In the genomic region with DNA sequence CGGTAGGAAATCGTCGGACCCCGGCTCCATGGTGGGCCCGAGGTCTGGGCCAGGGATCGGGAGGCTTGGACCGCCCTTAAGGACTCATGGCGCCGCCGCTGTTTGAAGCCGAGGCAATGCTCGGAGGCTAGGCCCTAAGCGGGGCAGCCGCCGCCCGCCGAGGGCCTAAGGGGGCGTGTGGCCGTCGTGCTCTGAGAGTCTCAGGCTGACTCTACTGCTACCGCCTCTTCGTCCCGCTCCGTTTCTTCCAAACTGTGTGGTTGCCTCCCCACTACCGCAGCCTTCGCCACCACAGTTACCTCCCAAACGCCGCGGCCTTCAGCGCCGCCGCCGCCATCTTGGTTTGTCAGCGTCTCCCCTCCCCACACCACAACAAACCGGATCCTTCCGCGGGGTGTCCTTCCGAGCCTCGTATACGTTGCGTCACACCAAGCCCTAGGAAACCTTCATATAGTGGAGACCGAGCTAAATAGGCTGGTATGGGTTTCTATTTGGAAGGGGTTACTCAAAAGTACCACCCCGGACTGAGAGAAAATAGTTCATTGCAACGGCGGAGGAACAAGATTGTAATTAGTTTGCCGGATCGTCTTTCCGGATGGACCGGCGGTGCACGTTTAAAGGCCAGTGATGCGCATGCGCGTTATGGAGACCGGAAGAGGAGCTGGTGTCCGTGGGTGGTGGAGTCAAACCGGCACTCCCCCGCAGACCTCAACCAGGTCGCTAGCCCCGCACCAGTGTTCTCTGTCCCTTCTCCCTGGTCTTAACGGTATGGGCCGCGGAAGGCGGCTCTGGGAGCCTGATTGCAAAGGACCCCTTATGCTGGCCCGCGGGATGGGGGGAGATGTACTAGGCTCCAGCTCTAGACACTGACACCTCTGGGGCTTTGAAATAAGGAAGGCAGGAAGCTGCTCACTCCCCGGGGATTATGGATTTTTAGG, we compare ENCODE assay signal across 1 cellular context.
A peak's percentile ranks its signal among the peaks of the same experiment; 100 is the strongest.
TF ChIP-seq lines count a peak whose summit lies in the region.

A gene (minus strand): TSS at position 348 of the 938 bp plus-strand sequence. CDS start 318 bp downstream, at position 30.

TF ChIP-seq in HEK293, 187 proteins besides CTCF, POLR2A, EP300 and RAD21 (continued from another document and continues in another):
- TF ChIP-seq ZNF292 (tag by site-specific recombination; IDR thresholded peaks at IDR 0.05; ENCODE audit: borderline replicate concordance, low read depth) (no peak), ZNF202 (tag by site-specific recombination; IDR thresholded peaks at IDR 0.05; ENCODE audit: borderline replicate concordance) (no peak), SP3 (tag by site-specific recombination; IDR thresholded peaks at IDR 0.05) (peak; percentile 92), TRIM28 (IDR thresholded peaks at IDR 0.05; ENCODE audit: borderline replicate concordance, low read length) (no peak; the same call in none of the 2 replicates), FEZF1 (tag by site-specific recombination; IDR thresholded peaks at IDR 0.05) (peak; percentile 53), ZNF701 (tag by site-specific recombination; IDR thresholded peaks at IDR 0.05) (0 out of 2 replicates have a peak, but pooled peaks have one; percentile 26), ZNF24 (tag by site-specific recombination; IDR thresholded peaks at IDR 0.05) (peak; percentile 81), ZNF354C (tag by site-specific recombination; IDR thresholded peaks at IDR 0.05; ENCODE audit: borderline replicate concordance, low read depth) (no peak), ZBTB7A (tag by site-specific recombination; IDR thresholded peaks at IDR 0.05; ENCODE audit: low read depth) (peak; percentile 100), GFI1B (tag by site-specific recombination; IDR thresholded peaks at IDR 0.05) (peak; percentile 58; the same call in 1 of the 2 replicates), ZNF600 (tag by site-specific recombination; IDR thresholded peaks at IDR 0.05) (peak; percentile 64; the same call in 1 of the 2 replicates), HOXC10 (CRISPR knock-in tag; IDR thresholded peaks at IDR 0.05) (no peak; the same call in 1 of the 2 replicates), ZBTB1 (tag by site-specific recombination; IDR thresholded peaks at IDR 0.05) (no peak), ZSCAN16 (tag by site-specific recombination; IDR thresholded peaks at IDR 0.05) (no peak), ZNF404 (tag by site-specific recombination; IDR thresholded peaks at IDR 0.05) (no peak), ZNF837 (tag by site-specific recombination; IDR thresholded peaks at IDR 0.05) (no peak), ZNF776 (tag by site-specific recombination; IDR thresholded peaks at IDR 0.05; ENCODE audit: borderline replicate concordance) (no peak), ZNF76 (tag by site-specific recombination; IDR thresholded peaks at IDR 0.05; ENCODE audit: borderline replicate concordance, low read depth) (peak; percentile 91; the same call in 1 of the 2 replicates), ZNF311 (tag by site-specific recombination; IDR thresholded peaks at IDR 0.05; ENCODE audit: borderline replicate concordance) (no peak), ZNF184 (tag by site-specific recombination; IDR thresholded peaks at IDR 0.05) (no peak; the same call in 1 of the 2 replicates), ZNF621 (tag by site-specific recombination; IDR thresholded peaks at IDR 0.05) (no peak), IKZF3 (tag by site-specific recombination; IDR thresholded peaks at IDR 0.05) (no peak), ZFP3 (tag by site-specific recombination; IDR thresholded peaks at IDR 0.05; ENCODE audit: low read depth) (peak; percentile 36; the same call in 1 of the 2 replicates)
- TF ChIP-seq, protein P1, sequence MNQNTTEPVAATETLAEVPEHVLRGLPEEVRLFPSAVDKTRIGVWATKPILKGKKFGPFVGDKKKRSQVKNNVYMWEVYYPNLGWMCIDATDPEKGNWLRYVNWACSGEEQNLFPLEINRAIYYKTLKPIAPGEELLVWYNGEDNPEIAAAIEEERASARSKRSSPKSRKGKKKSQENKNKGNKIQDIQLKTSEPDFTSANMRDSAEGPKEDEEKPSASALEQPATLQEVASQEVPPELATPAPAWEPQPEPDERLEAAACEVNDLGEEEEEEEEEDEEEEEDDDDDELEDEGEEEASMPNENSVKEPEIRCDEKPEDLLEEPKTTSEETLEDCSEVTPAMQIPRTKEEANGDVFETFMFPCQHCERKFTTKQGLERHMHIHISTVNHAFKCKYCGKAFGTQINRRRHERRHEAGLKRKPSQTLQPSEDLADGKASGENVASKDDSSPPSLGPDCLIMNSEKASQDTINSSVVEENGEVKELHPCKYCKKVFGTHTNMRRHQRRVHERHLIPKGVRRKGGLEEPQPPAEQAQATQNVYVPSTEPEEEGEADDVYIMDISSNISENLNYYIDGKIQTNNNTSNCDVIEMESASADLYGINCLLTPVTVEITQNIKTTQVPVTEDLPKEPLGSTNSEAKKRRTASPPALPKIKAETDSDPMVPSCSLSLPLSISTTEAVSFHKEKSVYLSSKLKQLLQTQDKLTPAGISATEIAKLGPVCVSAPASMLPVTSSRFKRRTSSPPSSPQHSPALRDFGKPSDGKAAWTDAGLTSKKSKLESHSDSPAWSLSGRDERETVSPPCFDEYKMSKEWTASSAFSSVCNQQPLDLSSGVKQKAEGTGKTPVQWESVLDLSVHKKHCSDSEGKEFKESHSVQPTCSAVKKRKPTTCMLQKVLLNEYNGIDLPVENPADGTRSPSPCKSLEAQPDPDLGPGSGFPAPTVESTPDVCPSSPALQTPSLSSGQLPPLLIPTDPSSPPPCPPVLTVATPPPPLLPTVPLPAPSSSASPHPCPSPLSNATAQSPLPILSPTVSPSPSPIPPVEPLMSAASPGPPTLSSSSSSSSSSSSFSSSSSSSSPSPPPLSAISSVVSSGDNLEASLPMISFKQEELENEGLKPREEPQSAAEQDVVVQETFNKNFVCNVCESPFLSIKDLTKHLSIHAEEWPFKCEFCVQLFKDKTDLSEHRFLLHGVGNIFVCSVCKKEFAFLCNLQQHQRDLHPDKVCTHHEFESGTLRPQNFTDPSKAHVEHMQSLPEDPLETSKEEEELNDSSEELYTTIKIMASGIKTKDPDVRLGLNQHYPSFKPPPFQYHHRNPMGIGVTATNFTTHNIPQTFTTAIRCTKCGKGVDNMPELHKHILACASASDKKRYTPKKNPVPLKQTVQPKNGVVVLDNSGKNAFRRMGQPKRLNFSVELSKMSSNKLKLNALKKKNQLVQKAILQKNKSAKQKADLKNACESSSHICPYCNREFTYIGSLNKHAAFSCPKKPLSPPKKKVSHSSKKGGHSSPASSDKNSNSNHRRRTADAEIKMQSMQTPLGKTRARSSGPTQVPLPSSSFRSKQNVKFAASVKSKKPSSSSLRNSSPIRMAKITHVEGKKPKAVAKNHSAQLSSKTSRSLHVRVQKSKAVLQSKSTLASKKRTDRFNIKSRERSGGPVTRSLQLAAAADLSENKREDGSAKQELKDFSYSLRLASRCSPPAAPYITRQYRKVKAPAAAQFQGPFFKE (tag by site-specific recombination; IDR thresholded peaks at IDR 0.05; ENCODE audit: borderline replicate concordance): 0 out of 2 replicates have a peak, but pooled peaks have one; percentile 73
- TF ChIP-seq, protein P2, sequence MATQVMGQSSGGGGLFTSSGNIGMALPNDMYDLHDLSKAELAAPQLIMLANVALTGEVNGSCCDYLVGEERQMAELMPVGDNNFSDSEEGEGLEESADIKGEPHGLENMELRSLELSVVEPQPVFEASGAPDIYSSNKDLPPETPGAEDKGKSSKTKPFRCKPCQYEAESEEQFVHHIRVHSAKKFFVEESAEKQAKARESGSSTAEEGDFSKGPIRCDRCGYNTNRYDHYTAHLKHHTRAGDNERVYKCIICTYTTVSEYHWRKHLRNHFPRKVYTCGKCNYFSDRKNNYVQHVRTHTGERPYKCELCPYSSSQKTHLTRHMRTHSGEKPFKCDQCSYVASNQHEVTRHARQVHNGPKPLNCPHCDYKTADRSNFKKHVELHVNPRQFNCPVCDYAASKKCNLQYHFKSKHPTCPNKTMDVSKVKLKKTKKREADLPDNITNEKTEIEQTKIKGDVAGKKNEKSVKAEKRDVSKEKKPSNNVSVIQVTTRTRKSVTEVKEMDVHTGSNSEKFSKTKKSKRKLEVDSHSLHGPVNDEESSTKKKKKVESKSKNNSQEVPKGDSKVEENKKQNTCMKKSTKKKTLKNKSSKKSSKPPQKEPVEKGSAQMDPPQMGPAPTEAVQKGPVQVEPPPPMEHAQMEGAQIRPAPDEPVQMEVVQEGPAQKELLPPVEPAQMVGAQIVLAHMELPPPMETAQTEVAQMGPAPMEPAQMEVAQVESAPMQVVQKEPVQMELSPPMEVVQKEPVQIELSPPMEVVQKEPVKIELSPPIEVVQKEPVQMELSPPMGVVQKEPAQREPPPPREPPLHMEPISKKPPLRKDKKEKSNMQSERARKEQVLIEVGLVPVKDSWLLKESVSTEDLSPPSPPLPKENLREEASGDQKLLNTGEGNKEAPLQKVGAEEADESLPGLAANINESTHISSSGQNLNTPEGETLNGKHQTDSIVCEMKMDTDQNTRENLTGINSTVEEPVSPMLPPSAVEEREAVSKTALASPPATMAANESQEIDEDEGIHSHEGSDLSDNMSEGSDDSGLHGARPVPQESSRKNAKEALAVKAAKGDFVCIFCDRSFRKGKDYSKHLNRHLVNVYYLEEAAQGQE (tag by site-specific recombination; IDR thresholded peaks at IDR 0.05): peak; percentile 58; the same call in 1 of the 2 replicates
- TF ChIP-seq, protein P3, sequence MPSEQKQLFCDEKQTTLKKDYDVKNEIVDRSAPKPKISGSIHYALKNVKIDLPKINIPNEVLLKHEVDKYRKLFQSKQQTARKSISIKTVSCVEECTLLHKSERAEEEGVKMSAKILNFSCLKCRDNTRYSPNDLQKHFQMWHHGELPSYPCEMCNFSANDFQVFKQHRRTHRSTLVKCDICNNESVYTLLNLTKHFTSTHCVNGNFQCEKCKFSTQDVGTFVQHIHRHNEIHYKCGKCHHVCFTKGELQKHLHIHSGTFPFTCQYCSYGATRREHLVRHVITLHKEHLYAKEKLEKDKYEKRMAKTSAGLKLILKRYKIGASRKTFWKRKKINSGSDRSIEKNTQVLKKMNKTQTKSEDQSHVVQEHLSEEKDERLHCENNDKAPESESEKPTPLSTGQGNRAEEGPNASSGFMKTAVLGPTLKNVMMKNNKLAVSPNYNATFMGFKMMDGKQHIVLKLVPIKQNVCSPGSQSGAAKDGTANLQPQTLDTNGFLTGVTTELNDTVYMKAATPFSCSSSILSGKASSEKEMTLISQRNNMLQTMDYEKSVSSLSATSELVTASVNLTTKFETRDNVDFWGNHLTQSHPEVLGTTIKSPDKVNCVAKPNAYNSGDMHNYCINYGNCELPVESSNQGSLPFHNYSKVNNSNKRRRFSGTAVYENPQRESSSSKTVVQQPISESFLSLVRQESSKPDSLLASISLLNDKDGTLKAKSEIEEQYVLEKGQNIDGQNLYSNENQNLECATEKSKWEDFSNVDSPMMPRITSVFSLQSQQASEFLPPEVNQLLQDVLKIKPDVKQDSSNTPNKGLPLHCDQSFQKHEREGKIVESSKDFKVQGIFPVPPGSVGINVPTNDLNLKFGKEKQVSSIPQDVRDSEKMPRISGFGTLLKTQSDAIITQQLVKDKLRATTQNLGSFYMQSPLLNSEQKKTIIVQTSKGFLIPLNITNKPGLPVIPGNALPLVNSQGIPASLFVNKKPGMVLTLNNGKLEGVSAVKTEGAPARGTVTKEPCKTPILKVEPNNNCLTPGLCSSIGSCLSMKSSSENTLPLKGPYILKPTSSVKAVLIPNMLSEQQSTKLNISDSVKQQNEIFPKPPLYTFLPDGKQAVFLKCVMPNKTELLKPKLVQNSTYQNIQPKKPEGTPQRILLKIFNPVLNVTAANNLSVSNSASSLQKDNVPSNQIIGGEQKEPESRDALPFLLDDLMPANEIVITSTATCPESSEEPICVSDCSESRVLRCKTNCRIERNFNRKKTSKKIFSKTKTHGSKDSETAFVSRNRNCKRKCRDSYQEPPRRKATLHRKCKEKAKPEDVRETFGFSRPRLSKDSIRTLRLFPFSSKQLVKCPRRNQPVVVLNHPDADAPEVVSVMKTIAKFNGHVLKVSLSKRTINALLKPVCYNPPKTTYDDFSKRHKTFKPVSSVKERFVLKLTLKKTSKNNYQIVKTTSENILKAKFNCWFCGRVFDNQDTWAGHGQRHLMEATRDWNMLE (tag by site-specific recombination; conservative IDR thresholded peaks at IDR 0.05; ENCODE audit: low read depth): peak; percentile 77; the same call in 1 of the 2 replicates
- TF ChIP-seq, protein P4, sequence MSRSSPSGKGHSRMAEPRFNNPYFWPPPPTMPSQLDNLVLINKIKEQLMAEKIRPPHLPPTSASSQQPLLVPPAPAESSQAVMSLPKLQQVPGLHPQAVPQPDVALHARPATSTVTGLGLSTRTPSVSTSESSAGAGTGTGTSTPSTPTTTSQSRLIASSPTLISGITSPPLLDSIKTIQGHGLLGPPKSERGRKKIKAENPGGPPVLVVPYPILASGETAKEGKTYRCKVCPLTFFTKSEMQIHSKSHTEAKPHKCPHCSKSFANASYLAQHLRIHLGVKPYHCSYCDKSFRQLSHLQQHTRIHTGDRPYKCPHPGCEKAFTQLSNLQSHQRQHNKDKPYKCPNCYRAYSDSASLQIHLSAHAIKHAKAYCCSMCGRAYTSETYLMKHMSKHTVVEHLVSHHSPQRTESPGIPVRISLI (tag by site-specific recombination; IDR thresholded peaks at IDR 0.05): no peak
- TF ChIP-seq, protein P5, sequence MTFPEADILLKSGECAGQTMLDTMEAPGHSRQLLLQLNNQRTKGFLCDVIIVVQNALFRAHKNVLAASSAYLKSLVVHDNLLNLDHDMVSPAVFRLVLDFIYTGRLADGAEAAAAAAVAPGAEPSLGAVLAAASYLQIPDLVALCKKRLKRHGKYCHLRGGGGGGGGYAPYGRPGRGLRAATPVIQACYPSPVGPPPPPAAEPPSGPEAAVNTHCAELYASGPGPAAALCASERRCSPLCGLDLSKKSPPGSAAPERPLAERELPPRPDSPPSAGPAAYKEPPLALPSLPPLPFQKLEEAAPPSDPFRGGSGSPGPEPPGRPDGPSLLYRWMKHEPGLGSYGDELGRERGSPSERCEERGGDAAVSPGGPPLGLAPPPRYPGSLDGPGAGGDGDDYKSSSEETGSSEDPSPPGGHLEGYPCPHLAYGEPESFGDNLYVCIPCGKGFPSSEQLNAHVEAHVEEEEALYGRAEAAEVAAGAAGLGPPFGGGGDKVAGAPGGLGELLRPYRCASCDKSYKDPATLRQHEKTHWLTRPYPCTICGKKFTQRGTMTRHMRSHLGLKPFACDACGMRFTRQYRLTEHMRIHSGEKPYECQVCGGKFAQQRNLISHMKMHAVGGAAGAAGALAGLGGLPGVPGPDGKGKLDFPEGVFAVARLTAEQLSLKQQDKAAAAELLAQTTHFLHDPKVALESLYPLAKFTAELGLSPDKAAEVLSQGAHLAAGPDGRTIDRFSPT (tag by site-specific recombination; IDR thresholded peaks at IDR 0.05): no peak
- TF ChIP-seq, protein P6, sequence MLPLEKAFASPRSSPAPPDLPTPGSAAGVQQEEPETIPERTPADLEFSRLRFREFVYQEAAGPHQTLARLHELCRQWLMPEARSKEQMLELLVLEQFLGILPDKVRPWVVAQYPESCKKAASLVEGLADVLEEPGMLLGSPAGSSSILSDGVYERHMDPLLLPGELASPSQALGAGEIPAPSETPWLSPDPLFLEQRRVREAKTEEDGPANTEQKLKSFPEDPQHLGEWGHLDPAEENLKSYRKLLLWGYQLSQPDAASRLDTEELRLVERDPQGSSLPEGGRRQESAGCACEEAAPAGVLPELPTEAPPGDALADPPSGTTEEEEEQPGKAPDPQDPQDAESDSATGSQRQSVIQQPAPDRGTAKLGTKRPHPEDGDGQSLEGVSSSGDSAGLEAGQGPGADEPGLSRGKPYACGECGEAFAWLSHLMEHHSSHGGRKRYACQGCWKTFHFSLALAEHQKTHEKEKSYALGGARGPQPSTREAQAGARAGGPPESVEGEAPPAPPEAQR (tag by site-specific recombination; IDR thresholded peaks at IDR 0.05): peak; percentile 89; the same call in 1 of the 2 replicates
- TF ChIP-seq, protein P7, sequence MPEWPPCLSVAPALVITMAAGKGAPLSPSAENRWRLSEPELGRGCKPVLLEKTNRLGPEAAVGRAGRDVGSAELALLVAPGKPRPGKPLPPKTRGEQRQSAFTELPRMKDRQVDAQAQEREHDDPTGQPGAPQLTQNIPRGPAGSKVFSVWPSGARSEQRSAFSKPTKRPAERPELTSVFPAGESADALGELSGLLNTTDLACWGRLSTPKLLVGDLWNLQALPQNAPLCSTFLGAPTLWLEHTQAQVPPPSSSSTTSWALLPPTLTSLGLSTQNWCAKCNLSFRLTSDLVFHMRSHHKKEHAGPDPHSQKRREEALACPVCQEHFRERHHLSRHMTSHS (tag by site-specific recombination; IDR thresholded peaks at IDR 0.05): no peak; the same call in 1 of the 2 replicates
